In the genomic region with DNA sequence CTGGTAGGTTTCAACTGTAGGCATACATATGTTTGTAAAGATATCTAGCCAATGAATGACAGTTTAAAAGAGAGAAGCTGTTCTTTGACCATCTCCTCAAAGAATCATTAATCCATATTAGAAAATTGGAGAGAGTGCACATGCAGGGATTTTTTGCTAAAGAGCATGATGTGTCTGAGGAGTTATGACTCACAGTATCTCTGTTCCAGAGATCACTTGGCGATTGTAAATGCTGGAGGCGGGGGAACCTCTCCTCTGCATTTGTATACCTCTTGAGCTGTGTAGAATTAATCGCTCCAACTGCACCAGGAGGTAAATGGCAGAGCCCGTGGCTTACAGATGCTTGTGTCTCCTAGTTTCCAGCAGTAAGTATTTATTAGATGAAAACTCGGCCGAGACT, we compare ENCODE assay signal across 26 cellular contexts. TPM values are rescaled to one million over a fixed set of nuclear protein-coding genes. Genes with fewer than 3 reads are reported as not detected.
DNase-seq lines count a peak whose midpoint lies in the region; ATAC-seq, FAIRE-seq and TF ChIP-seq lines count a peak whose summit lies in the region.
"Had no signal": no experiment of that assay in that cellular context is flagged by ENCODE, and none has a peak within 500 bp of the region (broad histone marks: within the 10 kb centered on the region; RNA-seq: fewer than 3 reads in every experiment).

No MANE protein-coding gene starts in this region.

- H3K27ac ChIP-seq in GM23338 (ENCODE audit: low read depth), result no peak overlapping the region
- no peak overlapping the region for H3K27ac ChIP-seq in keratinocyte (ENCODE audit: control insufficient read depth, insufficient read depth, low read length)
- H3K27ac ChIP-seq: BLaER1 treated with 17β-estradiol and CSF1 and Interleukin-3, amounts not matched to agents 10 nM and 100 nM; SK-N-MC had no signal

- ATAC-seq in GM23338 (no peak), T-cell (replicated peaks in 1 of 4) (no peak)
- ATAC-seq: HCT116, HepG2 had no signal

- H3K4me1 Mint-ChIP-seq in GM23338 (no peaks in the 10 kb centered on the region), T-cell (no peaks in the 10 kb centered on the region)
- H3K4me1 Mint-ChIP-seq: CD8-positive, alpha-beta memory T cell had no signal

- no peaks in the 10 kb centered on the region for H3K4me1 ChIP-seq in GM23338 (ENCODE audit: insufficient read depth)
- no peaks in the 10 kb centered on the region for H3K4me1 ChIP-seq in keratinocyte (ENCODE audit: control insufficient read depth, extremely low read depth, insufficient read depth, low read length)
- H3K4me1 ChIP-seq: BLaER1 treated with 17β-estradiol and CSF1 and Interleukin-3, amounts not matched to agents 10 nM and 100 nM had no signal

- H3K27me3 ChIP-seq in GM23338 (ENCODE audit: insufficient read depth) (no peaks in the 10 kb centered on the region), MG63 (no peaks in the 10 kb centered on the region), keratinocyte (ENCODE audit: control insufficient read depth, extremely low read depth, insufficient read depth, low read length) (no peaks in the 10 kb centered on the region)
- H3K27me3 ChIP-seq: BLaER1 treated with 17β-estradiol and CSF1 and Interleukin-3, amounts not matched to agents 10 nM and 100 nM had no signal

- H3K36me3 Mint-ChIP-seq in GM23338 (ENCODE audit: low read depth) (no peaks in the 10 kb centered on the region), T-cell (no peaks in the 10 kb centered on the region)
- H3K36me3 Mint-ChIP-seq: CD8-positive, alpha-beta memory T cell had no signal

- H3K4me3 Mint-ChIP-seq in GM23338, result no peak overlapping the region
- H3K4me3 Mint-ChIP-seq in T-cell, result no peak overlapping the region
- H3K4me3 Mint-ChIP-seq: CD8-positive, alpha-beta memory T cell had no signal

- no peaks in the 10 kb centered on the region for H4K20me1 ChIP-seq in GM23338 (replicated peaks; ENCODE audit: insufficient read depth)
- H4K20me1 ChIP-seq in keratinocyte (ENCODE audit: control insufficient read depth, extremely low read depth, insufficient read depth, low read length), result no peaks in the 10 kb centered on the region
- H4K20me1 ChIP-seq: BLaER1 treated with 17β-estradiol and CSF1 and Interleukin-3, amounts not matched to agents 10 nM and 100 nM had no signal

- H2AFZ ChIP-seq in GM23338, result no peak overlapping the region
- H2AFZ ChIP-seq in keratinocyte (ENCODE audit: control insufficient read depth, low read length), result no peak overlapping the region

- H3K36me3 ChIP-seq in GM23338 (ENCODE audit: insufficient read depth) (no peaks in the 10 kb centered on the region), MG63 (no peaks in the 10 kb centered on the region), keratinocyte (ENCODE audit: control insufficient read depth in 2 of 2, extremely low read depth in 1 of 2, insufficient read depth in 2 of 2, low read length in 2 of 2) (no peaks in the 10 kb centered on the region)
- H3K36me3 ChIP-seq: BLaER1 treated with 17β-estradiol and CSF1 and Interleukin-3, amounts not matched to agents 10 nM and 100 nM had no signal

- POLR2A ChIA-PET in T-cell (lab: Charles Lee), result interaction anchor here in 1 of 2 donors (0.6 kb wide), 1 partner anchor 1502 kb away, joined by 3 read pairs; no protein-coding TSS in a partner anchor

- H3K4me2 ChIP-seq in GM23338, result no peak overlapping the region
- H3K4me2 ChIP-seq in keratinocyte (ENCODE audit: control insufficient read depth, extremely low read depth, insufficient read depth, low read depth, low read length), result no peak overlapping the region
- H3K4me2 ChIP-seq: BLaER1 treated with 17β-estradiol and CSF1 and Interleukin-3, amounts not matched to agents 10 nM and 100 nM had no signal

- no peaks in the 10 kb centered on the region for H3K79me2 ChIP-seq in GM23338 (replicated peaks; ENCODE audit: insufficient read depth)
- H3K79me2 ChIP-seq in keratinocyte (ENCODE audit: control insufficient read depth, insufficient read depth, low read length), result no peaks in the 10 kb centered on the region

- DNase-seq in GM23338 (ENCODE audit: low spot score), result peak; percentile 1
- DNase-seq in MG63, result peak; percentile 2
- peak; percentile 38 for DNase-seq in epithelial cell of esophagus (ENCODE audit: low read depth)
- DNase-seq in keratinocyte (ENCODE audit: low read depth, low spot score), result no peak
- DNase-seq in 8988T, result no peak
- DNase-seq in NCI-H1048 (lab: John Stamatoyannopoulos, UW), result no peak
- DNase-seq in T-cell, result no peak
- DNase-seq: CD8-positive, alpha-beta memory T cell; DMS79 treated with DMSO at 0.1 percent for 48 hours; KG1; NCI-H1092; NCI-H1436 treated with DMSO at 0.1 percent for 48 hours; NCI-H2081; NCI-H2171 treated with DMSO at 0.1 percent for 48 hours; NCI-H510A; NCI-H774; Right ventricle myocardium superior had no signal

- H3K27ac Mint-ChIP-seq in GM23338 (no peak overlapping the region), T-cell (no peak overlapping the region)
- H3K27ac Mint-ChIP-seq: CD8-positive, alpha-beta memory T cell had no signal

- H3K4me3 ChIP-seq in GM23338, result no peak overlapping the region
- no peak overlapping the region for H3K4me3 ChIP-seq in MG63
- no peak overlapping the region for H3K4me3 ChIP-seq in epithelial cell of esophagus (ENCODE audit: low read length)
- no peak overlapping the region for H3K4me3 ChIP-seq in keratinocyte (ENCODE audit: control insufficient read depth in 2 of 3, extremely low read depth in 1 of 3, insufficient read depth in 2 of 3, low read depth in 1 of 3, low read length in 3 of 3)
- H3K4me3 ChIP-seq: BLaER1 treated with 17β-estradiol and CSF1 and Interleukin-3, amounts not matched to agents 10 nM and 100 nM; SK-N-MC had no signal

- H3K9me2 ChIP-seq in GM23338 (ENCODE audit: insufficient read depth), result no peaks in the 10 kb centered on the region

- CTCF ChIA-PET in T-cell (lab: Charles Lee), result no interaction called here

- H3K9me3 ChIP-seq in MG63, result no peaks in the 10 kb centered on the region
- H3K9me3 ChIP-seq in keratinocyte (ENCODE audit: control insufficient read depth, low read depth, low read length), result no peaks in the 10 kb centered on the region
- H3K9me3 ChIP-seq: BLaER1 treated with 17β-estradiol and CSF1 and Interleukin-3, amounts not matched to agents 10 nM and 100 nM had no signal

- TF ChIP-seq CTCF in GM23338 (conservative IDR thresholded peaks at IDR 0.05; ENCODE audit: low read depth in 2 of 2) (no peak), epithelial cell of esophagus (IDR thresholded peaks at IDR 0.05; ENCODE audit: insufficient read depth, low read depth, low read length, missing control alignments) (no peak), keratinocyte (optimal IDR thresholded peaks at IDR 0.05 in 1 of 3, IDR thresholded peaks at IDR 0.05 in 1 of 3, conservative IDR thresholded peaks at IDR 0.05 in 1 of 3; ENCODE audit: extremely low read depth in 1 of 3, insufficient read depth in 2 of 3, low read length in 3 of 3) (no peak)

- H3K27me3 Mint-ChIP-seq in GM23338 (ENCODE audit: insufficient read depth, low read depth, poor library complexity), result no peaks in the 10 kb centered on the region
- no peaks in the 10 kb centered on the region for H3K27me3 Mint-ChIP-seq in T-cell
- H3K27me3 Mint-ChIP-seq: CD8-positive, alpha-beta memory T cell had no signal

- no peaks in the 10 kb centered on the region for H3K9me1 ChIP-seq in keratinocyte (ENCODE audit: control insufficient read depth, extremely low read depth, insufficient read depth, low read length)

- FAIRE-seq in keratinocyte (lab: Jason Lieb, UNC), result peak; percentile 76
- FAIRE-seq: D721Med, HepG2 had no signal

- dilution Hi-C loops in keratinocyte (cut with MboI; ENCODE audit: extremely low pct_ligation_motif_present, low sequenced_read_pairs), result no loop called here

- no peak overlapping the region for H3K9ac ChIP-seq in keratinocyte (ENCODE audit: control insufficient read depth, extremely low read depth, insufficient read depth, low read length)
- H3K9ac ChIP-seq: BLaER1 treated with 17β-estradiol and CSF1 and Interleukin-3, amounts not matched to agents 10 nM and 100 nM had no signal

- H3K9me3 Mint-ChIP-seq in GM23338, result no peaks in the 10 kb centered on the region
- H3K9me3 Mint-ChIP-seq in T-cell, result peaks cover 0 to 20% (median 12%) of the 10 kb centered on the region in 3 donors

- H3F3A ChIP-seq in GM23338 (replicated peaks; ENCODE audit: low read depth), result no peaks in the 10 kb centered on the region

RNA-seq across cellular contexts. Expression of gene SPATA31D1, which starts 3.7 kb away (rescaled TPM):
- total RNA-seq in GM23338 (2014; rRNA removed; shearing (Covaris generic)), result not detected in 2 replicates
- not detected in 2 replicates for polyA plus RNA-seq in GM23338 (2016; fragmentation: Nextera tagmentation; extraction: Ambion mirVana)
- not detected in 2 replicates for total RNA-seq in MG63 (2014; rRNA removed; shearing (Covaris generic); ENCODE audit: low replicate concordance)
- polyA plus RNA-seq in keratinocyte, result not detected in 3 replicates
- not detected for polyA plus RNA-seq in keratinocyte (2011; ENCODE audit: low read depth)
- not detected in 2 replicates for polyA plus RNA-seq in keratinocyte (2011; cell fraction: cytosol; rRNA removed)
- not detected in 2 replicates for polyA plus RNA-seq in keratinocyte (2011; cell fraction: nucleus; rRNA removed)
- polyA plus RNA-seq in keratinocyte (2012; ENCODE audit: low replicate concordance), result not detected in 2 replicates
- not detected in 3 replicates for polyA minus RNA-seq in keratinocyte
- not detected for polyA minus RNA-seq in keratinocyte (2011; cell fraction: cytosol; rRNA and poly(A)+ RNA removed)
- polyA minus RNA-seq in keratinocyte (2011; cell fraction: nucleus; rRNA and poly(A)+ RNA removed), result not detected in 2 replicates
- total RNA-seq in T-cell, result not detected
- total RNA-seq: CD8-positive, alpha-beta memory T cell; G401; HepG2; M059J; OCI-LY7; Right ventricle myocardium superior; T-helper 1 cell treated with Interleukin-12 subunit alpha and Interleukin-12 subunit beta and Interleukin-4 antibody, amounts not matched to agents 30 ng/mL and 1 ng/mL, for 36 hours had no signal
- polyA plus RNA-seq: CD8-positive, alpha-beta memory T cell; HepG2 had no signal

RNA-seq across cellular contexts. Expression of gene SPATA31D3, which starts 41.6 kb away (rescaled TPM):
- not detected in 2 replicates for total RNA-seq in GM23338 (2014; rRNA removed; shearing (Covaris generic))
- polyA plus RNA-seq in GM23338 (2016; fragmentation: Nextera tagmentation; extraction: Ambion mirVana) (not detected in 2 replicates), keratinocyte (not detected in 3 replicates)
- total RNA-seq in MG63 (2014; rRNA removed; shearing (Covaris generic); ENCODE audit: low replicate concordance), result not detected in 2 replicates
- not detected for polyA plus RNA-seq in keratinocyte (2011; ENCODE audit: low read depth)
- polyA plus RNA-seq in keratinocyte (2011; cell fraction: cytosol; rRNA removed), result not detected in 2 replicates
- not detected in 2 replicates for polyA plus RNA-seq in keratinocyte (2011; cell fraction: nucleus; rRNA removed)
- polyA plus RNA-seq in keratinocyte (2012; ENCODE audit: low replicate concordance), result not detected in 2 replicates
- not detected in 3 replicates for polyA minus RNA-seq in keratinocyte
- polyA minus RNA-seq in keratinocyte (2011; cell fraction: cytosol; rRNA and poly(A)+ RNA removed), result not detected
- polyA minus RNA-seq in keratinocyte (2011; cell fraction: nucleus; rRNA and poly(A)+ RNA removed), result not detected in 2 replicates
- total RNA-seq in T-cell, result not detected
- total RNA-seq: CD8-positive, alpha-beta memory T cell; G401; HepG2; M059J; OCI-LY7; Right ventricle myocardium superior; T-helper 1 cell treated with Interleukin-12 subunit alpha and Interleukin-12 subunit beta and Interleukin-4 antibody, amounts not matched to agents 30 ng/mL and 1 ng/mL, for 36 hours had no signal
- polyA plus RNA-seq: CD8-positive, alpha-beta memory T cell; HepG2 had no signal

RNA-seq across cellular contexts. Expression of gene SPATA31D4, which starts 56.7 kb away (rescaled TPM):
- not detected in 2 replicates for total RNA-seq in GM23338 (2014; rRNA removed; shearing (Covaris generic))
- polyA plus RNA-seq in GM23338 (2016; fragmentation: Nextera tagmentation; extraction: Ambion mirVana) (not detected in 2 replicates), keratinocyte (not detected in 3 replicates)
- total RNA-seq in MG63 (2014; rRNA removed; shearing (Covaris generic); ENCODE audit: low replicate concordance), result not detected in 2 replicates
- polyA plus RNA-seq in keratinocyte (2011; ENCODE audit: low read depth), result not detected
- not detected in 2 replicates for polyA plus RNA-seq in keratinocyte (2011; cell fraction: cytosol; rRNA removed)
- polyA plus RNA-seq in keratinocyte (2011; cell fraction: nucleus; rRNA removed), result not detected in 2 replicates
- polyA plus RNA-seq in keratinocyte (2012; ENCODE audit: low replicate concordance), result not detected in 2 replicates
- not detected in 3 replicates for polyA minus RNA-seq in keratinocyte
- polyA minus RNA-seq in keratinocyte (2011; cell fraction: cytosol; rRNA and poly(A)+ RNA removed), result not detected
- not detected in 2 replicates for polyA minus RNA-seq in keratinocyte (2011; cell fraction: nucleus; rRNA and poly(A)+ RNA removed)
- not detected for total RNA-seq in T-cell
- total RNA-seq: CD8-positive, alpha-beta memory T cell; G401; HepG2; M059J; OCI-LY7; Right ventricle myocardium superior; T-helper 1 cell treated with Interleukin-12 subunit alpha and Interleukin-12 subunit beta and Interleukin-4 antibody, amounts not matched to agents 30 ng/mL and 1 ng/mL, for 36 hours had no signal
- polyA plus RNA-seq: CD8-positive, alpha-beta memory T cell; HepG2 had no signal

Comparison
In these comparisons a context has a peak if more than half of its experiments do, and no peak if none do; other contexts are left out.
1. DNase-seq: peak in GM23338 (single experiment), MG63 (single experiment) and epithelial cell of esophagus (single experiment); none in keratinocyte (single experiment), 8988T (single experiment), NCI-H1048 (single experiment) and T-cell (0 of 34).